Comparison of ENCODE assay signal across 2 cellular contexts in the genomic region with DNA sequence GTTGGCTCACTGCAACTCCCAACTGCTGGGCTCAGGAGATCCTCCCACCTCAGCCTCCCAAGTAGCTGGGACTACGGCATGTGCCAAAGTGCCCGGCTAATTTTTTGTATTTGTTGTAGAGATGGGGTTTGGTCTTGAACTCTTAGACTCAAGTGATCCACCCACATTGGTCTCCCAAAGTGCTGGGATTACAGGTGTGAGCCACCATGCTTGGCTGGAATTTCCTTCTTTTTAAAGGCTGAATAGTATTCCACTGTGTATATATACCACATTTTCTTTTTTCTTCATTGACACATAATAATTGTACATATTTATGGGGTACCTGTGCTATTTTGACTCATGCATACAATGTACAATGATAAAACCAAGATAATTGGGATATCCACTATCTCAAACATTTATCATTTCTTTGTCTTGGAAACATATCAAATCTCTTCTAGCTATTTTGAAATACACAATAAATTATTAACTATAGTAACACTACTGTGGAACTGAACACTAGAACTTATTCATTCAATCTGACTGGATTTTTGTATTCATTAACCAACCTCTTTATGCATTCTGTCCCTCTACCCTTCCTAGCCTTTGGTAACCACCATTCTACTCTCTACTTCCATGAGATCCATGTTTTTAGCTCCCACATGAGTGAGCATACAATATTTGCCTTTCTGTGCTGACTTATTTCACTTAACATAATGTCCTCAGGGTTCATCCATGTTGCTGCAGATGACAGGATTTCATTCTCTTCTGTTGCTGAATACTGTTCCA.
TF ChIP-seq lines count a peak whose summit lies in the region.

No MANE protein-coding gene starts in this region.

TF ChIP-seq in liver, 16 proteins besides CTCF, POLR2A, EP300 and RAD21:
- TF ChIP-seq FOXA2 (IDR thresholded peaks at IDR 0.05) (no peak), YY1 (IDR thresholded peaks at IDR 0.05) (peak; percentile 95), NR2F2 (IDR thresholded peaks at IDR 0.05) (no peak), SP1 (IDR thresholded peaks at IDR 0.05) (peak; percentile 78), TAF1 (conservative IDR thresholded peaks at IDR 0.05) (peak; percentile 42), EGR1 (IDR thresholded peaks at IDR 0.05; ENCODE audit: low read depth in 2 of 2) (no peak), HNF4G (IDR thresholded peaks at IDR 0.05) (no peak), GABPA (IDR thresholded peaks at IDR 0.05 in 1 of 2, conservative IDR thresholded peaks at IDR 0.05 in 1 of 2) (no peak), MAX (IDR thresholded peaks at IDR 0.05) (peak; percentile 38), JUND (IDR thresholded peaks at IDR 0.05) (peak in 1 of 2 donors; percentile 49), HNF4A (conservative IDR thresholded peaks at IDR 0.05) (peak; percentile 31 to 54), RXRA (IDR thresholded peaks at IDR 0.05) (peak; percentile 7 to 59), FOXA1 (IDR thresholded peaks at IDR 0.05) (no peak)
- TF ChIP-seq, protein P1, sequence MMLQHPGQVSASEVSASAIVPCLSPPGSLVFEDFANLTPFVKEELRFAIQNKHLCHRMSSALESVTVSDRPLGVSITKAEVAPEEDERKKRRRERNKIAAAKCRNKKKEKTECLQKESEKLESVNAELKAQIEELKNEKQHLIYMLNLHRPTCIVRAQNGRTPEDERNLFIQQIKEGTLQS (IDR thresholded peaks at IDR 0.05), result no peak
- TF ChIP-seq, protein P2, sequence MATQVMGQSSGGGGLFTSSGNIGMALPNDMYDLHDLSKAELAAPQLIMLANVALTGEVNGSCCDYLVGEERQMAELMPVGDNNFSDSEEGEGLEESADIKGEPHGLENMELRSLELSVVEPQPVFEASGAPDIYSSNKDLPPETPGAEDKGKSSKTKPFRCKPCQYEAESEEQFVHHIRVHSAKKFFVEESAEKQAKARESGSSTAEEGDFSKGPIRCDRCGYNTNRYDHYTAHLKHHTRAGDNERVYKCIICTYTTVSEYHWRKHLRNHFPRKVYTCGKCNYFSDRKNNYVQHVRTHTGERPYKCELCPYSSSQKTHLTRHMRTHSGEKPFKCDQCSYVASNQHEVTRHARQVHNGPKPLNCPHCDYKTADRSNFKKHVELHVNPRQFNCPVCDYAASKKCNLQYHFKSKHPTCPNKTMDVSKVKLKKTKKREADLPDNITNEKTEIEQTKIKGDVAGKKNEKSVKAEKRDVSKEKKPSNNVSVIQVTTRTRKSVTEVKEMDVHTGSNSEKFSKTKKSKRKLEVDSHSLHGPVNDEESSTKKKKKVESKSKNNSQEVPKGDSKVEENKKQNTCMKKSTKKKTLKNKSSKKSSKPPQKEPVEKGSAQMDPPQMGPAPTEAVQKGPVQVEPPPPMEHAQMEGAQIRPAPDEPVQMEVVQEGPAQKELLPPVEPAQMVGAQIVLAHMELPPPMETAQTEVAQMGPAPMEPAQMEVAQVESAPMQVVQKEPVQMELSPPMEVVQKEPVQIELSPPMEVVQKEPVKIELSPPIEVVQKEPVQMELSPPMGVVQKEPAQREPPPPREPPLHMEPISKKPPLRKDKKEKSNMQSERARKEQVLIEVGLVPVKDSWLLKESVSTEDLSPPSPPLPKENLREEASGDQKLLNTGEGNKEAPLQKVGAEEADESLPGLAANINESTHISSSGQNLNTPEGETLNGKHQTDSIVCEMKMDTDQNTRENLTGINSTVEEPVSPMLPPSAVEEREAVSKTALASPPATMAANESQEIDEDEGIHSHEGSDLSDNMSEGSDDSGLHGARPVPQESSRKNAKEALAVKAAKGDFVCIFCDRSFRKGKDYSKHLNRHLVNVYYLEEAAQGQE (IDR thresholded peaks at IDR 0.05), result peak; percentile 60
- TF ChIP-seq, protein P3, sequence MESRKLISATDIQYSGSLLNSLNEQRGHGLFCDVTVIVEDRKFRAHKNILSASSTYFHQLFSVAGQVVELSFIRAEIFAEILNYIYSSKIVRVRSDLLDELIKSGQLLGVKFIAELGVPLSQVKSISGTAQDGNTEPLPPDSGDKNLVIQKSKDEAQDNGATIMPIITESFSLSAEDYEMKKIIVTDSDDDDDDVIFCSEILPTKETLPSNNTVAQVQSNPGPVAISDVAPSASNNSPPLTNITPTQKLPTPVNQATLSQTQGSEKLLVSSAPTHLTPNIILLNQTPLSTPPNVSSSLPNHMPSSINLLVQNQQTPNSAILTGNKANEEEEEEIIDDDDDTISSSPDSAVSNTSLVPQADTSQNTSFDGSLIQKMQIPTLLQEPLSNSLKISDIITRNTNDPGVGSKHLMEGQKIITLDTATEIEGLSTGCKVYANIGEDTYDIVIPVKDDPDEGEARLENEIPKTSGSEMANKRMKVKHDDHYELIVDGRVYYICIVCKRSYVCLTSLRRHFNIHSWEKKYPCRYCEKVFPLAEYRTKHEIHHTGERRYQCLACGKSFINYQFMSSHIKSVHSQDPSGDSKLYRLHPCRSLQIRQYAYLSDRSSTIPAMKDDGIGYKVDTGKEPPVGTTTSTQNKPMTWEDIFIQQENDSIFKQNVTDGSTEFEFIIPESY (IDR thresholded peaks at IDR 0.05), result no peak

TF ChIP-seq in HepG2, 621 proteins besides CTCF, POLR2A, EP300 and RAD21:
- no peak for TF ChIP-seq GATAD1 (CRISPR knock-in tag; IDR thresholded peaks at IDR 0.05)
- TF ChIP-seq TRIM24 (CRISPR knock-in tag; IDR thresholded peaks at IDR 0.05), result no peak
- TF ChIP-seq HOXD1 (CRISPR knock-in tag; IDR thresholded peaks at IDR 0.05), result no peak
- TF ChIP-seq, protein P4, sequence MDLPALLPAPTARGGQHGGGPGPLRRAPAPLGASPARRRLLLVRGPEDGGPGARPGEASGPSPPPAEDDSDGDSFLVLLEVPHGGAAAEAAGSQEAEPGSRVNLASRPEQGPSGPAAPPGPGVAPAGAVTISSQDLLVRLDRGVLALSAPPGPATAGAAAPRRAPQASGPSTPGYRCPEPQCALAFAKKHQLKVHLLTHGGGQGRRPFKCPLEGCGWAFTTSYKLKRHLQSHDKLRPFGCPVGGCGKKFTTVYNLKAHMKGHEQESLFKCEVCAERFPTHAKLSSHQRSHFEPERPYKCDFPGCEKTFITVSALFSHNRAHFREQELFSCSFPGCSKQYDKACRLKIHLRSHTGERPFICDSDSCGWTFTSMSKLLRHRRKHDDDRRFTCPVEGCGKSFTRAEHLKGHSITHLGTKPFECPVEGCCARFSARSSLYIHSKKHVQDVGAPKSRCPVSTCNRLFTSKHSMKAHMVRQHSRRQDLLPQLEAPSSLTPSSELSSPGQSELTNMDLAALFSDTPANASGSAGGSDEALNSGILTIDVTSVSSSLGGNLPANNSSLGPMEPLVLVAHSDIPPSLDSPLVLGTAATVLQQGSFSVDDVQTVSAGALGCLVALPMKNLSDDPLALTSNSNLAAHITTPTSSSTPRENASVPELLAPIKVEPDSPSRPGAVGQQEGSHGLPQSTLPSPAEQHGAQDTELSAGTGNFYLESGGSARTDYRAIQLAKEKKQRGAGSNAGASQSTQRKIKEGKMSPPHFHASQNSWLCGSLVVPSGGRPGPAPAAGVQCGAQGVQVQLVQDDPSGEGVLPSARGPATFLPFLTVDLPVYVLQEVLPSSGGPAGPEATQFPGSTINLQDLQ (CRISPR knock-in tag; IDR thresholded peaks at IDR 0.05), result no peak
- TF ChIP-seq ZNF430 (CRISPR knock-in tag; IDR thresholded peaks at IDR 0.05), result no peak
- TF ChIP-seq BHLHE40 (IDR thresholded peaks at IDR 0.05; ENCODE audit: low read length), result no peak
- TF ChIP-seq PAXIP1 (CRISPR knock-in tag; conservative IDR thresholded peaks at IDR 0.05), result no peak
- no peak for TF ChIP-seq ATF1 (CRISPR knock-in tag; IDR thresholded peaks at IDR 0.05)
